ENCODE assay signal across 22 cellular contexts in the genomic region with DNA sequence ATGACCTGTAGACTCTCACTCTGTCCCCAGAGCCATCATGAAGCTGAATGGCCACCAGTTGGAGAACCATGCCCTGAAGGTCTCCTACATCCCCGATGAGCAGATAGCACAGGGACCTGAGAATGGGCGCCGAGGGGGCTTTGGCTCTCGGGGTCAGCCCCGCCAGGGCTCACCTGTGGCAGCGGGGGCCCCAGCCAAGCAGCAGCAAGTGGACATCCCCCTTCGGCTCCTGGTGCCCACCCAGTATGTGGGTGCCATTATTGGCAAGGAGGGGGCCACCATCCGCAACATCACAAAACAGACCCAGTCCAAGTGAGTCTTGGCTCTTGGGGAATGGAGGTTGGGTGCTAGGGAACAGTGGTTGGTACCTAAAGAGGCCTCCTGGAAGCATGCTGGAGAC.
"Had no signal": no experiment of that assay in that cellular context is flagged by ENCODE, and none has a peak within 500 bp of the region (broad histone marks: within the 10 kb centered on the region; RNA-seq: fewer than 3 reads in every experiment).

No MANE protein-coding gene starts in this region.

- DNase-seq: Karpas-422, KG1, MG63, NCI-H1092, NCI-H1105 treated with DMSO at 0.1 percent for 48 hours, NCI-H1436, NCI-H187, NCI-H2029, NCI-H2081 treated with DMSO at 0.1 percent for 48 hours, NCI-H2171, NCI-H226, NCI-H446, NCI-H510A, NCI-H524 treated with DMSO at 0.1 percent for 48 hours, NCI-H69, NCI-H774, RPMI8226, SHP77 had no signal

- H3K4me3 ChIP-seq: MG63 had no signal

- H3K9me3 ChIP-seq: MG63 had no signal

- FAIRE-seq: HTR-8/SVneo, RCC 7860 had no signal

- H3K27ac ChIP-seq: HL-60 had no signal

- ATAC-seq: SK-N-SH treated with all-trans-retinoic acid at 6 μM for 48 hours had no signal

- H3K36me3 ChIP-seq: MG63 had no signal
